Comparison of ENCODE assay signal across 17 cellular contexts in the genomic region with DNA sequence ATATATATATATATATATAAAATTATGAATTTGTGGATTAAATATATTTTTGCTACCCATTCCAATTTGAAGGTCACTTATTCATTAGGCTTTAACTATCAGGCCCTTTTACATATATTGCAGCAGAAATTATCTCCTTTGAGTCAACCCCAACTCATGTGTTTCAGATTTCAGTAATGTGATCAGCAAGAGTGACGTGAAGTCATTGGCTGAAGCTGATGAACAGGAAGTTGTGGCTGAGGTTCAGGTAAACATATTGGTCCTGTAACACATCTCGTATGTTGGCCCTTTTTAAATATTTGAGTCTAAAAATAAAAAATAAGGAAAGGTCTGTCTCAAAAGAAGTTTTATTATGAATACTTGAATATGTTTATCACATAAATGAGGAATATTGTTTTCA.
"Had no signal": no experiment of that assay in that cellular context is flagged by ENCODE, and none has a peak within 500 bp of the region (broad histone marks: within the 10 kb centered on the region; RNA-seq: fewer than 3 reads in every experiment).

No MANE protein-coding gene starts in this region.

- ATAC-seq: heart left ventricle, left cardiac atrium, lower lobe of right lung, pancreas, sciatic nerve had no signal

- H3K4me2 ChIP-seq: neural progenitor cell had no signal

- H3K4me1 Mint-ChIP-seq: neural progenitor cell had no signal

- H3K4me3 Mint-ChIP-seq: dendritic cell treated with granulocyte-macrophage colony-stimulating factor and Interleukin-4, amounts not matched to agents 40 ng/mL and 50 ng/mL, for 4 days; neural progenitor cell had no signal

- DNase-seq: activated CD4-positive, alpha-beta T cell treated with anti-CD3 and anti-CD28 coated beads for 1 hour; activated naive CD4-positive, alpha-beta T cell treated with Interleukin-2 at 50 U/mL for 16 hours; anterior cingulate cortex; cerebellar nuclear complex; heart left ventricle; left cardiac atrium; lower lobe of right lung; midbrain; pancreas; spleen; T-helper 9 cell; thyroid gland had no signal

- H3K9me3 Mint-ChIP-seq: dendritic cell treated with granulocyte-macrophage colony-stimulating factor and Interleukin-4, amounts not matched to agents 40 ng/mL and 50 ng/mL, for 4 days; neural progenitor cell had no signal

- H3K27ac ChIP-seq: epithelial cell of prostate, heart left ventricle, lower lobe of right lung, neural progenitor cell, pancreas, spleen, thyroid gland had no signal

- H3K27ac Mint-ChIP-seq: dendritic cell treated with granulocyte-macrophage colony-stimulating factor and Interleukin-4, amounts not matched to agents 40 ng/mL and 50 ng/mL, for 4 days; neural progenitor cell had no signal

- FAIRE-seq: frontal cortex, pancreas had no signal

- H3K27me3 ChIP-seq: heart left ventricle, neural progenitor cell, pancreas, spleen, thyroid gland had no signal

- H2AFZ ChIP-seq: neural progenitor cell had no signal

- H3K27me3 Mint-ChIP-seq: dendritic cell treated with granulocyte-macrophage colony-stimulating factor and Interleukin-4, amounts not matched to agents 40 ng/mL and 50 ng/mL, for 4 days had no signal

- H3K9me3 ChIP-seq: heart left ventricle, lower lobe of right lung, pancreas, spleen, thyroid gland had no signal

- H3K4me1 ChIP-seq: lower lobe of right lung, neural progenitor cell, pancreas, thyroid gland had no signal

- H3K4me3 ChIP-seq: heart left ventricle, lower lobe of right lung, neural progenitor cell, pancreas, spleen, thyroid gland had no signal
